24 cellular contexts compared by ENCODE assay signal in the genomic region with DNA sequence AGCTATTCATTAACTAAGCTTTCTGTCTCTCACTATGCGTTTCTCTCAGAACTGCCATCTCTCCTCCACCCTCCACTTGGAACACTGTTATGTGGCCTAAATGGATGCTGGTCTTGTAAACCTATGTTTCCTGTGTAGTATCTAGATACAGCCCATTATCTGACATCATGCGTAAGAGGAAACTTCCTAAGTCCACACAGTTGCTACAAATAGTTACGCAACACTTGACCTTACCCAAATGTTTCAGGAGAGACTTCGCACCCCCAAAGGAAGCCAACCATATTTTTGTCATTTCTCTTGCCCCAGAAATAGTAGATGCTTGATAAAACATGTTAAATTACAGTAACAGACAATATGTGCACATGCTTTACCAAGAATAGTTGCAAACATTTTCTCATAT.
DNase-seq lines count a peak whose midpoint lies in the region; ATAC-seq, FAIRE-seq and TF ChIP-seq lines count a peak whose summit lies in the region.
"Had no signal": no experiment of that assay in that cellular context is flagged by ENCODE, and none has a peak within 500 bp of the region (broad histone marks: within the 10 kb centered on the region; RNA-seq: fewer than 3 reads in every experiment).

No MANE protein-coding gene starts in this region.

- H2AK5ac ChIP-seq in H1 (ENCODE audit: low read depth, low read length), result no peak overlapping the region

- H2AFZ ChIP-seq in H1 (ENCODE audit: low read length), result no peak overlapping the region
- H2AFZ ChIP-seq: PC-9 had no signal

- H2BK120ac ChIP-seq in H1 (replicated peaks; ENCODE audit: low read depth, low read length), result no peak overlapping the region

- H2BK5ac ChIP-seq in H1 (ENCODE audit: low read depth, low read length), result no peak overlapping the region

- H3K56ac ChIP-seq in H1 (replicated peaks; ENCODE audit: insufficient read length, low read depth, low read length), result no peak overlapping the region

- no peak overlapping the region for H4K8ac ChIP-seq in H1 (ENCODE audit: extremely low read depth, insufficient read depth, low read length)

- WGBS in H1 (ENCODE audit: extremely low coverage in 1 of 2, insufficient coverage in 1 of 2, insufficient read length in 1 of 2, insufficient replicate concordance in 2 of 2, low coverage in 1 of 2, low lambda C conversion rate in 2 of 2, missing lambda C conversion rate in 1 of 2), 2 experiments, result 93% methylated on average over 4 of the region's 4 CpGs; no CpG with 5 or more reads in 1 of the 2 experiments

- H2BK20ac ChIP-seq in H1 (ENCODE audit: low read length), result no peak overlapping the region

- no peak overlapping the region for H3K4ac ChIP-seq in H1 (replicated peaks; ENCODE audit: insufficient read length, low read depth, low read length)

- H3K23ac ChIP-seq in H1 (ENCODE audit: insufficient read length), result no peak overlapping the region

- H3K27me3 ChIP-seq in H1 (replicated peaks in 1 of 4; ENCODE audit: control insufficient read depth in 3 of 4, extremely low read depth in 1 of 4, insufficient read depth in 3 of 4, low read length in 3 of 4), result no peaks in the 10 kb centered on the region

- no peak for FAIRE-seq in H1 (lab: Jason Lieb, UNC)
- FAIRE-seq in urothelium cell line (lab: Jason Lieb, UNC), result no peak
- FAIRE-seq: GM12891 had no signal

- H3K18ac ChIP-seq in H1 (ENCODE audit: extremely low read depth, low read length), result no peak overlapping the region

- no peaks in the 10 kb centered on the region for H3K79me2 ChIP-seq in H1 (ENCODE audit: control insufficient read depth in 1 of 2, insufficient read depth in 2 of 2, low read length in 2 of 2)

- H3K9ac ChIP-seq in H1 (replicated peaks in 1 of 4; ENCODE audit: extremely low read depth in 1 of 4, low read depth in 3 of 4, low read length in 3 of 4), result no peak overlapping the region
- H3K9ac ChIP-seq: SK-N-SH had no signal

- TF ChIP-seq EP300 in Ishikawa (IDR thresholded peaks at IDR 0.05; ENCODE audit: borderline replicate concordance), result no peak
- no peak for TF ChIP-seq EP300 in H1 (IDR thresholded peaks at IDR 0.05; ENCODE audit: borderline replicate concordance in 1 of 2, low read depth in 2 of 2, low read length in 2 of 2)

- H4K91ac ChIP-seq in H1 (replicated peaks; ENCODE audit: insufficient read length, low read length), result no peak overlapping the region

- TF ChIP-seq POLR2A in H1 (IDR thresholded peaks at IDR 0.05; ENCODE audit: control extremely low read depth in 1 of 2, low read depth in 2 of 2, low read length in 2 of 2), result no peak

- TF ChIP-seq CTCF in H1 (IDR thresholded peaks at IDR 0.05; ENCODE audit: control extremely low read depth in 1 of 3, insufficient read depth in 1 of 3, low read depth in 1 of 3, low read length in 3 of 3) (no peak), GM10266 (IDR thresholded peaks at IDR 0.05; ENCODE audit: control insufficient read depth, insufficient read depth, low read depth, missing control alignments) (no peak)

- no peak overlapping the region for H4K5ac ChIP-seq in H1 (ENCODE audit: insufficient read length, low read depth, low read length)

- ATAC-seq in GM18861 (IDR thresholded peaks at IDR 0.05; ENCODE audit: unreplicated experiment), result no peak
- ATAC-seq: CD8-positive, alpha-beta T cell had no signal

- POLR2A ChIA-PET in H1 (lab: Charles Lee; ENCODE audit: partially characterized antibody), result no interaction called here

- H3K4me2 ChIP-seq in H1 (ENCODE audit: insufficient read depth in 1 of 2, low read depth in 2 of 2, low read length in 2 of 2), result no peak overlapping the region
- H3K4me2 ChIP-seq: PC-9, SK-N-SH had no signal

- no peak overlapping the region for H3K14ac ChIP-seq in H1 (ENCODE audit: insufficient read length)

- no peaks in the 10 kb centered on the region for H3K79me1 ChIP-seq in H1 (ENCODE audit: low read depth, low read length)

- H2BK12ac ChIP-seq in H1 (ENCODE audit: low read depth, low read length), result no peak overlapping the region

- no peaks in the 10 kb centered on the region for H3K36me3 ChIP-seq in H1 (ENCODE audit: control insufficient read depth in 2 of 4, insufficient read depth in 4 of 4, low read length in 3 of 4)

- TF ChIP-seq RAD21 in Ishikawa (IDR thresholded peaks at IDR 0.05; ENCODE audit: low read depth) (no peak), H1 (IDR thresholded peaks at IDR 0.05 in 1 of 2, conservative IDR thresholded peaks at IDR 0.05 in 1 of 2; ENCODE audit: low read depth in 2 of 2, low read length in 2 of 2) (no peak)

- no peak overlapping the region for H3K4me3 ChIP-seq in H1 (ENCODE audit: extremely low read depth in 1 of 4, insufficient read depth in 2 of 4, low read depth in 3 of 4, low read length in 4 of 4)
- H3K4me3 ChIP-seq: PC-9 had no signal

- no peak overlapping the region for H2BK15ac ChIP-seq in H1 (ENCODE audit: low read length)

- no peaks in the 10 kb centered on the region for H3K23me2 ChIP-seq in H1 (ENCODE audit: low read depth, low read length)

- H3K27ac ChIP-seq in H1 (ENCODE audit: low read depth, low read length) (no peak overlapping the region), substantia nigra (ENCODE audit: low read depth, low read length, poor library complexity, severe bottlenecking) (no peak overlapping the region)
- H3K27ac ChIP-seq: PC-9 had no signal

- H3K9me3 ChIP-seq in H1 (ENCODE audit: insufficient read depth in 2 of 2, low read depth in 1 of 2, low read length in 1 of 2), result no peaks in the 10 kb centered on the region
- H3K9me3 ChIP-seq: SK-N-SH had no signal

- DNase-seq in MV-4-11 (lab: John Stamatoyannopoulos, UW) (peak; percentile 61), H1 (ENCODE audit: low read depth in 1 of 2, low spot score in 2 of 2) (no peak), substantia nigra (lab: John Stamatoyannopoulos, UW) (no peak), urothelium cell line (ENCODE audit: low spot score) (no peak), GM10266 (ENCODE audit: extremely low spot score) (no peak)
- DNase-seq: ACHN; C1 segment of cervical spinal cord; CD8-positive, alpha-beta T cell; DND-41; GOT3; Karpas-422; NCI-H1092 treated with DMSO at 0.1 percent for 48 hours; NCI-H2029 treated with DMSO at 0.1 percent for 48 hours; NCI-H226; NCI-H524; NCI-H774; NK-92 treated with Interleukin-12 subunit alpha and Interleukin-12 subunit beta, amount 100 ng/mL, for 24 hours; PC-9; RPMI8226; SHP77; SK-N-SH had no signal

- H3K4me1 ChIP-seq in H1 (replicated peaks in 1 of 4; ENCODE audit: control insufficient read depth in 3 of 4, insufficient read depth in 4 of 4, low read length in 3 of 4), result no peaks in the 10 kb centered on the region

- no peaks in the 10 kb centered on the region for H4K20me1 ChIP-seq in H1 (replicated peaks in 1 of 2; ENCODE audit: control insufficient read depth in 1 of 2, insufficient read depth in 2 of 2, low read length in 2 of 2)

- CTCF ChIA-PET in H1 (lab: Charles Lee; ENCODE audit: partially characterized antibody), result interaction anchor here (1.5 kb wide), 1 partner anchor 19 kb away, joined by 4 read pairs; no protein-coding TSS in a partner anchor

TF ChIP-seq in Ishikawa, 13 proteins besides CTCF, POLR2A, EP300 and RAD21:
- TF ChIP-seq TCF12 (IDR thresholded peaks at IDR 0.05; ENCODE audit: low read depth), result no peak
- TF ChIP-seq EGR1 (IDR thresholded peaks at IDR 0.05), result no peak
- TF ChIP-seq, protein P1, sequence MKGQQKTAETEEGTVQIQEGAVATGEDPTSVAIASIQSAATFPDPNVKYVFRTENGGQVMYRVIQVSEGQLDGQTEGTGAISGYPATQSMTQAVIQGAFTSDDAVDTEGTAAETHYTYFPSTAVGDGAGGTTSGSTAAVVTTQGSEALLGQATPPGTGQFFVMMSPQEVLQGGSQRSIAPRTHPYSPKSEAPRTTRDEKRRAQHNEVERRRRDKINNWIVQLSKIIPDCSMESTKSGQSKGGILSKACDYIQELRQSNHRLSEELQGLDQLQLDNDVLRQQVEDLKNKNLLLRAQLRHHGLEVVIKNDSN (IDR thresholded peaks at IDR 0.05), result no peak
- TF ChIP-seq TAF1 (IDR thresholded peaks at IDR 0.05; ENCODE audit: low read depth), result no peak
- TF ChIP-seq FOXM1 (IDR thresholded peaks at IDR 0.05; ENCODE audit: borderline replicate concordance, low read depth), result no peak
- no peak for TF ChIP-seq NFIC (IDR thresholded peaks at IDR 0.05)
- no peak for TF ChIP-seq TEAD4 (IDR thresholded peaks at IDR 0.05)
- no peak for TF ChIP-seq YY1 (IDR thresholded peaks at IDR 0.05; ENCODE audit: low read depth)
- TF ChIP-seq CEBPB (IDR thresholded peaks at IDR 0.05), result peak; percentile 69

TF ChIP-seq in H1, 55 proteins besides CTCF, POLR2A, EP300 and RAD21:
- TF ChIP-seq PHF8 (conservative IDR thresholded peaks at IDR 0.05; ENCODE audit: low read depth, low read length), result no peak
- TF ChIP-seq, protein P2, sequence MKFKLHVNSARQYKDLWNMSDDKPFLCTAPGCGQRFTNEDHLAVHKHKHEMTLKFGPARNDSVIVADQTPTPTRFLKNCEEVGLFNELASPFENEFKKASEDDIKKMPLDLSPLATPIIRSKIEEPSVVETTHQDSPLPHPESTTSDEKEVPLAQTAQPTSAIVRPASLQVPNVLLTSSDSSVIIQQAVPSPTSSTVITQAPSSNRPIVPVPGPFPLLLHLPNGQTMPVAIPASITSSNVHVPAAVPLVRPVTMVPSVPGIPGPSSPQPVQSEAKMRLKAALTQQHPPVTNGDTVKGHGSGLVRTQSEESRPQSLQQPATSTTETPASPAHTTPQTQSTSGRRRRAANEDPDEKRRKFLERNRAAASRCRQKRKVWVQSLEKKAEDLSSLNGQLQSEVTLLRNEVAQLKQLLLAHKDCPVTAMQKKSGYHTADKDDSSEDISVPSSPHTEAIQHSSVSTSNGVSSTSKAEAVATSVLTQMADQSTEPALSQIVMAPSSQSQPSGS (IDR thresholded peaks at IDR 0.05; ENCODE audit: low read length), result no peak
- TF ChIP-seq CEBPB (IDR thresholded peaks at IDR 0.05; ENCODE audit: low read depth, low read length), result peak; percentile 75; the same call in 1 of the 2 replicates
- no peak for TF ChIP-seq ASH2L (IDR thresholded peaks at IDR 0.05; ENCODE audit: low read length)
